12 cellular contexts compared by ENCODE assay signal in genomic region chr10:77890097-77890496, GRCh38. TPM values are rescaled to one million over a fixed set of nuclear protein-coding genes. Genes with fewer than 3 reads are reported as not detected.
DNase-seq lines count a peak whose midpoint lies in the region; ATAC-seq and TF ChIP-seq lines count a peak whose summit lies in the region.
"Had no signal": no experiment of that assay in that cellular context is flagged by ENCODE, and none has a peak within 500 bp of the region (broad histone marks: within the 10 kb centered on the region; RNA-seq: fewer than 3 reads in every experiment).

No MANE protein-coding gene starts in this region.

- CTCF ChIA-PET in OCI-LY7 (lab: Charles Lee; ENCODE audit: unreplicated experiment), result no interaction called here

- ATAC-seq in psoas muscle (no peak), GM18909 (IDR thresholded peaks at IDR 0.05; ENCODE audit: poor library complexity, unreplicated experiment) (no peak)
- ATAC-seq in activated T-cell treated with anti-CD3 and anti-CD28 coated beads, Interleukin-2, amount 50 U/mL, for 72 hours (replicated peaks in 1 of 2), result no peak
- ATAC-seq: stimulated activated effector memory CD8-positive, alpha-beta T cell treated with anti-CD3 and anti-CD28 coated beads, Interleukin-12 subunit alpha, Interleukin-12 subunit beta, amount 100 ng/mL, for 72 hours had no signal

- no peak overlapping the region for H3K27ac Mint-ChIP-seq in activated T-cell treated with anti-CD3 and anti-CD28 coated beads, Interleukin-2, amount 50 U/mL, for 72 hours
- H3K27ac Mint-ChIP-seq in activated T-cell treated with anti-CD3 and anti-CD28 coated beads, Interleukin-2, amount 50 U/mL, for 24 hours, result no peak overlapping the region
- H3K27ac Mint-ChIP-seq: stimulated activated effector memory CD8-positive, alpha-beta T cell treated with anti-CD3 and anti-CD28 coated beads, Interleukin-12 subunit alpha, Interleukin-12 subunit beta, amount 100 ng/mL, for 72 hours had no signal

- no TSS peak for BruUV-seq in OCI-LY7 (replicated peaks; lab: Mats Ljungman, UMichigan)

- H3K36me3 ChIP-seq in OCI-LY7 (ENCODE audit: insufficient read depth, low read length), result no peaks in the 10 kb centered on the region
- H3K36me3 ChIP-seq in esophagus muscularis mucosa, result no peaks in the 10 kb centered on the region
- no peaks in the 10 kb centered on the region for H3K36me3 ChIP-seq in psoas muscle (ENCODE audit: insufficient read depth in 1 of 2, low read depth in 1 of 2)
- H3K36me3 ChIP-seq: left ventricle myocardium inferior, SJSA1 had no signal

- peaks cover 3% of the 10 kb centered on the region for H3K27me3 Mint-ChIP-seq in activated T-cell treated with anti-CD3 and anti-CD28 coated beads, Interleukin-2, amount 50 U/mL, for 72 hours (ENCODE audit: low read depth)
- no peaks in the 10 kb centered on the region for H3K27me3 Mint-ChIP-seq in activated T-cell treated with anti-CD3 and anti-CD28 coated beads, Interleukin-2, amount 50 U/mL, for 24 hours

- H3K9me3 ChIP-seq in OCI-LY7 (ENCODE audit: low read length), result no peaks in the 10 kb centered on the region
- no peaks in the 10 kb centered on the region for H3K9me3 ChIP-seq in esophagus muscularis mucosa
- no peaks in the 10 kb centered on the region for H3K9me3 ChIP-seq in psoas muscle
- H3K9me3 ChIP-seq: left ventricle myocardium inferior, SJSA1 had no signal

- H4K20me1 ChIP-seq in OCI-LY7 (ENCODE audit: insufficient read depth, low read length), result no peaks in the 10 kb centered on the region

- no peaks in the 10 kb centered on the region for H3K36me3 Mint-ChIP-seq in activated T-cell treated with anti-CD3 and anti-CD28 coated beads, Interleukin-2, amount 50 U/mL, for 72 hours (ENCODE audit: insufficient read depth in 2 of 2)
- H3K36me3 Mint-ChIP-seq in activated T-cell treated with anti-CD3 and anti-CD28 coated beads, Interleukin-2, amount 50 U/mL, for 24 hours (ENCODE audit: low read depth), result no peaks in the 10 kb centered on the region
- H3K36me3 Mint-ChIP-seq: stimulated activated effector memory CD8-positive, alpha-beta T cell treated with anti-CD3 and anti-CD28 coated beads, Interleukin-12 subunit alpha, Interleukin-12 subunit beta, amount 100 ng/mL, for 72 hours had no signal

- H2AFZ ChIP-seq in OCI-LY7 (ENCODE audit: low read length), result no peak overlapping the region

- H3K27me3 ChIP-seq in esophagus muscularis mucosa (no peaks in the 10 kb centered on the region), psoas muscle (ENCODE audit: insufficient read depth in 3 of 3, low read length in 2 of 3) (no peaks in the 10 kb centered on the region)
- H3K27me3 ChIP-seq: SJSA1 had no signal

- DNase-seq in OCI-LY7 (ENCODE audit: low spot score) (no peak), esophagus muscularis mucosa (ENCODE audit: extremely low spot score) (no peak), psoas muscle (no peak), kidney tubule cell (ENCODE audit: low spot score) (no peak)
- DNase-seq in activated T-cell treated with anti-CD3 and anti-CD28 coated beads, Interleukin-2, amount 50 U/mL, for 72 hours, result no peak
- DNase-seq in activated T-cell treated with anti-CD3 and anti-CD28 coated beads, Interleukin-2, amount 50 U/mL, for 24 hours, result no peak
- DNase-seq: activated CD4-positive, alpha-beta T cell treated with anti-CD3 and anti-CD28 coated beads for 1 hour; left ventricle myocardium inferior had no signal

- POLR2A ChIA-PET in OCI-LY7 (lab: Charles Lee), result no interaction called here

- no peaks in the 10 kb centered on the region for H3K9me2 ChIP-seq in OCI-LY7 (ENCODE audit: insufficient read depth, low read length)

- no peak overlapping the region for H3K4me2 ChIP-seq in OCI-LY7 (ENCODE audit: low read length)

- no peak for TF ChIP-seq EP300 in esophagus muscularis mucosa (IDR thresholded peaks at IDR 0.05)

- H3K4me3 Mint-ChIP-seq in activated T-cell treated with anti-CD3 and anti-CD28 coated beads, Interleukin-2, amount 50 U/mL, for 72 hours, result no peak overlapping the region
- H3K4me3 Mint-ChIP-seq in activated T-cell treated with anti-CD3 and anti-CD28 coated beads, Interleukin-2, amount 50 U/mL, for 24 hours, result no peak overlapping the region
- H3K4me3 Mint-ChIP-seq: stimulated activated effector memory CD8-positive, alpha-beta T cell treated with anti-CD3 and anti-CD28 coated beads, Interleukin-12 subunit alpha, Interleukin-12 subunit beta, amount 100 ng/mL, for 72 hours had no signal

- H3K27ac ChIP-seq in OCI-LY7 (ENCODE audit: low read depth, low read length, poor library complexity, severe bottlenecking) (no peak overlapping the region), esophagus muscularis mucosa (replicated peaks in 1 of 4) (peak overlapping the region in 3 of 4 donors; percentile 72 to 81 (median 81)), psoas muscle (peak overlapping the region; percentile 75)
- H3K27ac ChIP-seq: SJSA1 had no signal

- intact Hi-C loops in OCI-LY7 (cut with micrococcal nuclease; ENCODE audit: unreplicated experiment) (no loop called here), esophagus muscularis mucosa (cut with DNase I) (no loop called here), psoas muscle (cut with DNase I) (no loop called here)

- no peaks in the 10 kb centered on the region for H3K4me1 ChIP-seq in OCI-LY7 (ENCODE audit: insufficient read depth, low read length, poor library complexity, severe bottlenecking)
- H3K4me1 ChIP-seq in esophagus muscularis mucosa, result peaks cover 57 to 98% (median 95%) of the 10 kb centered on the region in 4 donors
- H3K4me1 ChIP-seq in psoas muscle, result peaks cover 76% of the 10 kb centered on the region
- H3K4me1 ChIP-seq: SJSA1 had no signal

- TF ChIP-seq CTCF in GM12875 (IDR thresholded peaks at IDR 0.05; ENCODE audit: borderline replicate concordance, insufficient read depth, low read depth, low read length), result peak; percentile 17; the same call in 1 of the 2 replicates
- peak; percentile 37; the same call in 1 of the 2 replicates for TF ChIP-seq CTCF in OCI-LY7 (conservative IDR thresholded peaks at IDR 0.05; ENCODE audit: low read length)
- TF ChIP-seq CTCF in esophagus muscularis mucosa (IDR thresholded peaks at IDR 0.05), result no peak
- TF ChIP-seq CTCF in psoas muscle (IDR thresholded peaks at IDR 0.05), result no peak

- H3K4me3 ChIP-seq in GM12875 (ENCODE audit: low read depth, low read length) (no peak overlapping the region), OCI-LY7 (ENCODE audit: low read depth, low read length, poor library complexity, severe bottlenecking) (no peak overlapping the region), esophagus muscularis mucosa (no peak overlapping the region), psoas muscle (no peak overlapping the region)
- H3K4me3 ChIP-seq: left ventricle myocardium inferior, SJSA1 had no signal

- TF ChIP-seq POLR2A in esophagus muscularis mucosa (IDR thresholded peaks at IDR 0.05; ENCODE audit: low read depth), result no peak

- H3K79me2 ChIP-seq in OCI-LY7 (ENCODE audit: insufficient read depth, low read depth, low read length), result no peaks in the 10 kb centered on the region

- 81% methylated on average over 7 of the region's 7 CpGs for WGBS in esophagus muscularis mucosa
- 86 to 88% (median 87%) methylated on average over 7 of the region's 7 CpGs for WGBS in psoas muscle, 3 donors

- no peaks in the 10 kb centered on the region for H3K9me3 Mint-ChIP-seq in activated T-cell treated with anti-CD3 and anti-CD28 coated beads, Interleukin-2, amount 50 U/mL, for 72 hours
- H3K9me3 Mint-ChIP-seq in activated T-cell treated with anti-CD3 and anti-CD28 coated beads, Interleukin-2, amount 50 U/mL, for 24 hours, result no peaks in the 10 kb centered on the region
- H3K9me3 Mint-ChIP-seq: stimulated activated effector memory CD8-positive, alpha-beta T cell treated with anti-CD3 and anti-CD28 coated beads, Interleukin-12 subunit alpha, Interleukin-12 subunit beta, amount 100 ng/mL, for 72 hours had no signal

- no peaks in the 10 kb centered on the region for H3K4me1 Mint-ChIP-seq in activated T-cell treated with anti-CD3 and anti-CD28 coated beads, Interleukin-2, amount 50 U/mL, for 72 hours (ENCODE audit: low read depth)
- H3K4me1 Mint-ChIP-seq in activated T-cell treated with anti-CD3 and anti-CD28 coated beads, Interleukin-2, amount 50 U/mL, for 24 hours (ENCODE audit: low read depth), result peaks cover 7% of the 10 kb centered on the region

RNA-seq across cellular contexts. Expression of gene DLG5, which starts 36.5 kb away (rescaled TPM):
- 0.13 TPM in 1 of 2 replicates, not detected in the other for total RNA-seq in OCI-LY7 (2014; rRNA removed; shearing (Covaris generic))
- total RNA-seq in OCI-LY7 (2022) (0.17 and 0.27 TPM in 2 replicates), esophagus muscularis mucosa (100 to 1,000 TPM in 1 of 4 donors, 10 to 100 TPM in 3; 55.7 to 120 (median 76.6) TPM), psoas muscle (10 to 100 TPM; 36.9 to 62.9 (median 39.9) TPM)
- 10 to 100 TPM; 10.2 to 18.3 (median 12.7) TPM for polyA plus RNA-seq in psoas muscle
- 1 to 10 TPM; 3.2 to 6.5 TPM for total RNA-seq in activated T-cell treated with anti-CD3 and anti-CD28 coated beads, Interleukin-2, amount 50 U/mL, for 72 hours

Comparison
In these comparisons a context has a peak if more than half of its experiments do, and no peak if none do; other contexts are left out.
1. CTCF ChIP-seq: peak in GM12875 (single experiment) and OCI-LY7 (single experiment); none in esophagus muscularis mucosa (0 of 3) and psoas muscle (single experiment).
2. RNA of gene DLG5, which starts 36.5 kb away (total RNA-seq): 55.7 to 120 TPM in esophagus muscularis mucosa and 36.9 to 62.9 TPM in psoas muscle; 3.2 to 6.5 TPM in activated T-cell treated with anti-CD3 and anti-CD28 coated beads, Interleukin-2, amount 50 U/mL, for 72 hours and 0.13 to 0.27 TPM in OCI-LY7; every median in the first group is over 4 times any median in the second.